ENCODE assay signal across 10 cellular contexts in the genomic region with DNA sequence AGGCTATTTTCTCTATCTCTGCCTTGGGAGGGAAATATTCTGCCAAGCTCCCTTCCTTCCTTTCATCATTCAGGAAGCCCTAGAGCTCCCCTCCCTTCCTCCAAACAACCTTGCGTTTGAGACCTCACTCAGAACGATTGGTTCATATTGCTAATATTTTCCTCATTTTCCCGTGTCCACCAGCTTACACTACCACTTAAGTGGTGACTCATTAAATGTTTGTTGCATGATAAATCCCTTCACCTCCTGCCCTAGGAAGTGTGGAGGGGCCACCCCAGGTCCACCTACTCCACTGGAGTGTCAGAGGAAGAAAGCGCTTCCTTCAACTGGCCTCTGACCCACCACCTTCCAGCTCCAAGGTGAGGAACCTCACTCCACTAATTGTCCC. TPM values are rescaled to one million over a fixed set of nuclear protein-coding genes. Genes with fewer than 3 reads are reported as not detected.
A peak's percentile ranks its signal among the peaks of the same experiment; 100 is the strongest.
DNase-seq lines count a peak whose midpoint lies in the region; ATAC-seq, FAIRE-seq and TF ChIP-seq lines count a peak whose summit lies in the region.
"Had no signal": no experiment of that assay in that cellular context is flagged by ENCODE, and none has a peak within 500 bp of the region (broad histone marks: within the 10 kb centered on the region; RNA-seq: fewer than 3 reads in every experiment).

No MANE protein-coding gene starts in this region.

- POLR2A ChIA-PET in naive thymus-derived CD8-positive, alpha-beta T cell (lab: Charles Lee) = interaction anchor here (0.6 to 3.6 kb wide), 3 partner anchors 46 to 233 kb away, joined by 3 to 30 read pairs (median 6); partner anchors contain the start of gene MYL12A

- TF ChIP-seq CTCF in chondrocyte (IDR thresholded peaks at IDR 0.05) = no peak
- TF ChIP-seq CTCF in D721Med (IDR thresholded peaks at IDR 0.05; ENCODE audit: insufficient read depth, missing control alignments) = no peak

- peaks cover 8% of the 10 kb centered on the region for H3K36me3 Mint-ChIP-seq in chondrocyte (ENCODE audit: low read depth)
- peaks cover 0 to 6% (median 0%) of the 10 kb centered on the region in 3 donors for H3K36me3 Mint-ChIP-seq in naive thymus-derived CD8-positive, alpha-beta T cell

- H3K4me3 Mint-ChIP-seq in chondrocyte (ENCODE audit: unreplicated experiment) = no peak overlapping the region
- H3K4me3 Mint-ChIP-seq in naive thymus-derived CD8-positive, alpha-beta T cell = peak overlapping the region in 9 of 10 donors; percentile 27 to 73 (median 52)

- FAIRE-seq in D721Med (lab: Jason Lieb, UNC) = no peak
- FAIRE-seq: GM18507 had no signal

- H3K4me1 Mint-ChIP-seq in chondrocyte (ENCODE audit: low read depth) = peaks cover 55% of the 10 kb centered on the region
- H3K4me1 Mint-ChIP-seq in naive thymus-derived CD8-positive, alpha-beta T cell = peaks cover 28 to 58% (median 53%) of the 10 kb centered on the region in 4 donors

- peak overlapping the region; percentile 18 for H3K27ac Mint-ChIP-seq in chondrocyte (ENCODE audit: unreplicated experiment)
- H3K27ac Mint-ChIP-seq in naive thymus-derived CD8-positive, alpha-beta T cell = peak overlapping the region in 9 of 10 donors; percentile 20 to 91 (median 78)

- no peak for ATAC-seq in naive thymus-derived CD8-positive, alpha-beta T cell
- ATAC-seq in HG02884 (IDR thresholded peaks at IDR 0.05; ENCODE audit: unreplicated experiment) (no peak), GM21825 (IDR thresholded peaks at IDR 0.05; ENCODE audit: unreplicated experiment) (no peak)
- ATAC-seq: mucosa of descending colon had no signal

- no peaks in the 10 kb centered on the region for H3K9me3 Mint-ChIP-seq in chondrocyte (ENCODE audit: low read depth)
- no peaks in the 10 kb centered on the region for H3K9me3 Mint-ChIP-seq in naive thymus-derived CD8-positive, alpha-beta T cell

- H3K27me3 Mint-ChIP-seq in chondrocyte (ENCODE audit: low read depth) = no peaks in the 10 kb centered on the region
- H3K27me3 Mint-ChIP-seq in naive thymus-derived CD8-positive, alpha-beta T cell = no peaks in the 10 kb centered on the region

- DNase-seq in AG20443 (ENCODE audit: low spot score) (peak; percentile 62), M059J (ENCODE audit: low read depth) (peak; percentile 90), chondrocyte (ENCODE audit: low spot score) (no peak), D721Med (ENCODE audit: insufficient read length, low spot score) (no peak), NCI-H446 treated with DMSO at 0.1 percent for 48 hours (lab: John Stamatoyannopoulos, UW) (no peak)
- DNase-seq in naive thymus-derived CD8-positive, alpha-beta T cell = no peak
- DNase-seq: mucosa of descending colon had no signal

RNA-seq across cellular contexts. Expression of gene LPIN2, which starts 2.3 kb away (rescaled TPM):
- 29.5 and 36.2 TPM in 2 replicates for total RNA-seq in M059J (2014; rRNA removed; shearing (Covaris generic))
- total RNA-seq in chondrocyte = 30.3 to 38.7 TPM (median 38.6 TPM) in 3 replicates
- 10 to 100 TPM; 57.4 to 59.6 TPM for total RNA-seq in naive thymus-derived CD8-positive, alpha-beta T cell
- 10 to 100 TPM; 38.6 to 54.9 (median 50.8) TPM for polyA plus RNA-seq in naive thymus-derived CD8-positive, alpha-beta T cell

Comparison
In these comparisons a context has a peak if more than half of its experiments do, and no peak if none do; other contexts are left out.
1. DNase-seq: peak in AG20443 (single experiment) and M059J (single experiment); none in chondrocyte (single experiment), naive thymus-derived CD8-positive, alpha-beta T cell (0 of 10), D721Med (single experiment) and NCI-H446 treated with DMSO at 0.1 percent for 48 hours (single experiment).